7 cellular contexts compared by ENCODE assay signal in genomic region chr17:51120357-51120738, GRCh38. TPM values are rescaled to one million over a fixed set of nuclear protein-coding genes. Genes with fewer than 3 reads are reported as not detected.
DNase-seq lines count a peak whose midpoint lies in the region; ATAC-seq and TF ChIP-seq lines count a peak whose summit lies in the region.

No MANE protein-coding gene starts in this region.

- H3K27ac Mint-ChIP-seq in activated CD4-positive, alpha-beta T cell treated with anti-CD3 and anti-CD28 coated beads, Interleukin-2, amount 10 ng/mL, durations not matched to agents 7 days and 5 days = peak overlapping the region; percentile 93
- H3K27ac Mint-ChIP-seq in naive B cell (peak overlapping the region; percentile 80 to 99 (median 98)), type B pancreatic cell (peak overlapping the region; percentile 97)

- peak overlapping the region; percentile 96 for H3K27ac ChIP-seq in GM23248
- peak overlapping the region; percentile 67 for H3K27ac ChIP-seq in Karpas-422 (ENCODE audit: low read length)
- H3K27ac ChIP-seq in esophagus (ENCODE audit: low read depth in 2 of 2, low read length in 1 of 2) = peak overlapping the region; percentile 98 to 99

- H3F3A ChIP-seq in GM23248 (ENCODE audit: insufficient read depth) = peaks cover 21% of the 10 kb centered on the region

- no peaks in the 10 kb centered on the region for H3K9me3 Mint-ChIP-seq in activated CD4-positive, alpha-beta T cell treated with anti-CD3 and anti-CD28 coated beads, Interleukin-2, amount 10 ng/mL, durations not matched to agents 7 days and 5 days
- H3K9me3 Mint-ChIP-seq in naive B cell = peaks cover 0 to 6% (median 0%) of the 10 kb centered on the region in 7 donors
- H3K9me3 Mint-ChIP-seq in type B pancreatic cell = no peaks in the 10 kb centered on the region

- peak; percentile 44 for ATAC-seq in naive B cell (ENCODE audit: low read depth in 2 of 2)

- POLR2A ChIA-PET in activated CD4-positive, alpha-beta T cell treated with anti-CD3 and anti-CD28 coated beads, Interleukin-2, amount 10 ng/mL, durations not matched to agents 7 days and 5 days (lab: Charles Lee) = interaction anchor here (0.6 to 0.8 kb wide), 2 partner anchors 33 to 254 kb away, joined by 3 to 4 read pairs; partner anchors contain the start of genes NME1 and TOB1

- no peak for TF ChIP-seq CTCF in GM12875 (IDR thresholded peaks at IDR 0.05; ENCODE audit: borderline replicate concordance, insufficient read depth, low read depth, low read length)
- no peak for TF ChIP-seq CTCF in type B pancreatic cell (conservative IDR thresholded peaks at IDR 0.05)

- H3K4me2 ChIP-seq in GM23248 (ENCODE audit: unreplicated experiment) = peak overlapping the region; percentile 89
- peak overlapping the region; percentile 94 for H3K4me2 ChIP-seq in Karpas-422 (ENCODE audit: low read depth, low read length, poor library complexity, severe bottlenecking)

- H3K36me3 ChIP-seq in GM23248 (ENCODE audit: low read depth) (no peaks in the 10 kb centered on the region), Karpas-422 (ENCODE audit: insufficient read depth, low read length) (no peaks in the 10 kb centered on the region), esophagus (ENCODE audit: control insufficient read depth in 2 of 2, insufficient read depth in 2 of 2, low read length in 1 of 2) (no peaks in the 10 kb centered on the region)

- H3K4me1 ChIP-seq in GM23248 (ENCODE audit: insufficient read depth) (peaks cover 33% of the 10 kb centered on the region), Karpas-422 (ENCODE audit: low read length) (peaks cover 38% of the 10 kb centered on the region), esophagus (ENCODE audit: control insufficient read depth in 2 of 2, insufficient read depth in 2 of 2, low read length in 1 of 2) (no peaks in the 10 kb centered on the region)

- no peaks in the 10 kb centered on the region for H3K27me3 Mint-ChIP-seq in activated CD4-positive, alpha-beta T cell treated with anti-CD3 and anti-CD28 coated beads, Interleukin-2, amount 10 ng/mL, durations not matched to agents 7 days and 5 days
- no peaks in the 10 kb centered on the region for H3K27me3 Mint-ChIP-seq in naive B cell
- no peaks in the 10 kb centered on the region for H3K27me3 Mint-ChIP-seq in type B pancreatic cell

- no peaks in the 10 kb centered on the region for H3K9me2 ChIP-seq in GM23248 (ENCODE audit: insufficient read depth)
- no peaks in the 10 kb centered on the region for H3K9me2 ChIP-seq in Karpas-422 (replicated peaks; ENCODE audit: insufficient read depth, low read length)

- peak overlapping the region; percentile 91 for H3K4me3 ChIP-seq in GM12875 (ENCODE audit: low read depth, low read length)
- H3K4me3 ChIP-seq in GM23248 = peak overlapping the region; percentile 97
- peak overlapping the region; percentile 99 for H3K4me3 ChIP-seq in Karpas-422 (ENCODE audit: low read length)
- peak overlapping the region; percentile 83 to 95 for H3K4me3 ChIP-seq in esophagus (ENCODE audit: low read depth in 1 of 2, low read length in 2 of 2)

- H3K27me3 ChIP-seq in GM23248 (replicated peaks; ENCODE audit: insufficient read depth) (no peaks in the 10 kb centered on the region), Karpas-422 (ENCODE audit: low read length) (no peaks in the 10 kb centered on the region), esophagus (ENCODE audit: control insufficient read depth in 1 of 2, insufficient read depth in 2 of 2, low read length in 2 of 2) (no peaks in the 10 kb centered on the region)

- H2AFZ ChIP-seq in GM23248 (peak overlapping the region; percentile 71), Karpas-422 (ENCODE audit: low read length) (peak overlapping the region; percentile 63; the same call in 1 of the 2 replicates)

- DNase-seq in GM23248 (no peak), Karpas-422 (peak; percentile 73), naive B cell (no peak), type B pancreatic cell (ENCODE audit: extremely low spot score, unreplicated experiment) (no peak)
- peak; percentile 54 for DNase-seq in activated CD4-positive, alpha-beta T cell treated with anti-CD3 and anti-CD28 coated beads, Interleukin-2, amount 10 ng/mL, durations not matched to agents 7 days and 5 days

- CTCF ChIA-PET in activated CD4-positive, alpha-beta T cell treated with anti-CD3 and anti-CD28 coated beads, Interleukin-2, amount 10 ng/mL, durations not matched to agents 7 days and 5 days (lab: Charles Lee) = interaction anchor here (1.0 to 1.3 kb wide), 4 partner anchors 10 to 64 kb away, joined by 3 to 6 read pairs (median 5); partner anchors contain the start of gene NME1

- H3K4me1 Mint-ChIP-seq in activated CD4-positive, alpha-beta T cell treated with anti-CD3 and anti-CD28 coated beads, Interleukin-2, amount 10 ng/mL, durations not matched to agents 7 days and 5 days = peaks cover 62% of the 10 kb centered on the region
- H3K4me1 Mint-ChIP-seq in naive B cell (peaks cover 35 to 57% (median 42%) of the 10 kb centered on the region in 3 donors), type B pancreatic cell (ENCODE audit: unreplicated experiment) (peaks cover 40% of the 10 kb centered on the region)

- H3K79me2 ChIP-seq in GM23248 (ENCODE audit: insufficient read depth) = peaks cover 52% of the 10 kb centered on the region
- peaks cover 52% of the 10 kb centered on the region for H3K79me2 ChIP-seq in Karpas-422 (ENCODE audit: low read length)

- H4K20me1 ChIP-seq in GM23248 (ENCODE audit: insufficient read depth) = peaks cover 4% of the 10 kb centered on the region; the same call in 1 of the 2 replicates
- H4K20me1 ChIP-seq in Karpas-422 (ENCODE audit: insufficient read depth, low read depth, low read length) = peaks cover 11% of the 10 kb centered on the region; the same call in 1 of the 2 replicates

- H3K9ac ChIP-seq in GM23248 (peak overlapping the region; percentile 99), Karpas-422 (ENCODE audit: low read length) (peak overlapping the region; percentile 95)

- peaks cover 11% of the 10 kb centered on the region for H3K36me3 Mint-ChIP-seq in activated CD4-positive, alpha-beta T cell treated with anti-CD3 and anti-CD28 coated beads, Interleukin-2, amount 10 ng/mL, durations not matched to agents 7 days and 5 days (ENCODE audit: low read depth)
- H3K36me3 Mint-ChIP-seq in naive B cell = no peaks in the 10 kb centered on the region
- no peaks in the 10 kb centered on the region for H3K36me3 Mint-ChIP-seq in type B pancreatic cell

- 0 to 3% methylated on average over 38 to 42 of the region's 42 CpGs for WGBS in GM23248 (ENCODE audit: low coverage in 1 of 2, low lambda C conversion rate in 2 of 2, missing lambda C conversion rate in 2 of 2), 2 experiments
- 0% methylated on average over 41 to 42 of the region's 42 CpGs for WGBS in esophagus, 2 donors

- peak overlapping the region; percentile 90 for H3K4me3 Mint-ChIP-seq in activated CD4-positive, alpha-beta T cell treated with anti-CD3 and anti-CD28 coated beads, Interleukin-2, amount 10 ng/mL, durations not matched to agents 7 days and 5 days
- H3K4me3 Mint-ChIP-seq in naive B cell (peak overlapping the region; percentile 92 to 97 (median 96)), type B pancreatic cell (peak overlapping the region; percentile 92)

- H3K9me3 ChIP-seq in GM23248 (ENCODE audit: low read depth) = no peaks in the 10 kb centered on the region
- no peaks in the 10 kb centered on the region for H3K9me3 ChIP-seq in Karpas-422 (ENCODE audit: low read length)
- H3K9me3 ChIP-seq in esophagus (ENCODE audit: control insufficient read depth in 2 of 2, insufficient read depth in 1 of 2, low read depth in 1 of 2, low read length in 1 of 2) = no peaks in the 10 kb centered on the region

- in situ Hi-C loops in GM23248 (cut with MboI) = no loop called here

RNA-seq across cellular contexts. Expression of gene SPAG9, which starts 0.3 kb away (rescaled TPM):
- 50.3 and 58.8 TPM in 2 replicates for total RNA-seq in GM23248 (2014; rRNA removed; shearing (Covaris generic))
- 19.9 and 21.5 TPM in 2 replicates for polyA plus RNA-seq in GM23248 (2016; fragmentation: Nextera tagmentation; extraction: Ambion mirVana)
- 53.4 and 62.4 TPM in 2 replicates for total RNA-seq in Karpas-422 (2014; rRNA removed; shearing (Covaris generic); ENCODE audit: low replicate concordance)
- total RNA-seq in activated CD4-positive, alpha-beta T cell treated with anti-CD3 and anti-CD28 coated beads, Interleukin-2, amount 10 ng/mL, durations not matched to agents 7 days and 5 days = 10 to 100 TPM; 43.6 to 58.5 TPM
- polyA plus RNA-seq in esophagus = 10 to 100 TPM; 12.7 to 15.1 TPM
- polyA plus RNA-seq in naive B cell (ENCODE audit: low read depth in 6 of 6) = 1 to 10 TPM; 1.9 to 7.2 (median 5.2) TPM
- total RNA-seq in type B pancreatic cell (ENCODE audit: low replicate concordance) = 73.2 and 82.9 TPM in 2 replicates

RNA-seq across cellular contexts. Expression of gene NME1, which starts 33.0 kb away (rescaled TPM):
- 132 and 133 TPM in 2 replicates for total RNA-seq in GM23248 (2014; rRNA removed; shearing (Covaris generic))
- polyA plus RNA-seq in GM23248 (2016; fragmentation: Nextera tagmentation; extraction: Ambion mirVana) = 242 and 250 TPM in 2 replicates
- 148 and 201 TPM in 2 replicates for total RNA-seq in Karpas-422 (2014; rRNA removed; shearing (Covaris generic); ENCODE audit: low replicate concordance)
- 100 to 1,000 TPM; 104 to 107 TPM for total RNA-seq in activated CD4-positive, alpha-beta T cell treated with anti-CD3 and anti-CD28 coated beads, Interleukin-2, amount 10 ng/mL, durations not matched to agents 7 days and 5 days
- polyA plus RNA-seq in esophagus = 100 to 1,000 TPM; 142 to 171 TPM
- 100 to 1,000 TPM in 1 of 6 donors, 10 to 100 TPM in 5; 51.4 to 131 (median 82.7) TPM for polyA plus RNA-seq in naive B cell (ENCODE audit: low read depth in 6 of 6)
- total RNA-seq in type B pancreatic cell (ENCODE audit: low replicate concordance) = 143 and 163 TPM in 2 replicates

RNA-seq across cellular contexts. Expression of gene NME2, which starts 45.9 kb away (rescaled TPM):
- total RNA-seq in GM23248 (2014; rRNA removed; shearing (Covaris generic)) = 673 and 725 TPM in 2 replicates
- 919 and 933 TPM in 2 replicates for polyA plus RNA-seq in GM23248 (2016; fragmentation: Nextera tagmentation; extraction: Ambion mirVana)
- total RNA-seq in Karpas-422 (2014; rRNA removed; shearing (Covaris generic); ENCODE audit: low replicate concordance) = 737 and 848 TPM in 2 replicates
- total RNA-seq in activated CD4-positive, alpha-beta T cell treated with anti-CD3 and anti-CD28 coated beads, Interleukin-2, amount 10 ng/mL, durations not matched to agents 7 days and 5 days = 100 to 1,000 TPM; 368 to 415 TPM
- polyA plus RNA-seq in esophagus = 100 to 1,000 TPM; 640 to 840 TPM
- polyA plus RNA-seq in naive B cell (ENCODE audit: low read depth in 6 of 6) = 100 to 1,000 TPM; 252 to 369 (median 320) TPM
- total RNA-seq in type B pancreatic cell (ENCODE audit: low replicate concordance) = 481 and 483 TPM in 2 replicates

Comparison
In these comparisons a context has a peak if more than half of its experiments do, and no peak if none do; other contexts are left out.
1. DNase-seq: peak in Karpas-422 (single experiment) and activated CD4-positive, alpha-beta T cell treated with anti-CD3 and anti-CD28 coated beads, Interleukin-2, amount 10 ng/mL, durations not matched to agents 7 days and 5 days (single experiment); none in GM23248 (single experiment), naive B cell (single experiment) and type B pancreatic cell (single experiment).
2. Peak in every context shown above with its lines, with median percentiles within 50 percentile points of each other: H3K4me3 ChIP-seq, H3K27ac ChIP-seq, H3K27ac Mint-ChIP-seq and H3K4me3 Mint-ChIP-seq.